ENCODE assay signal across 8 cellular contexts in the genomic region with DNA sequence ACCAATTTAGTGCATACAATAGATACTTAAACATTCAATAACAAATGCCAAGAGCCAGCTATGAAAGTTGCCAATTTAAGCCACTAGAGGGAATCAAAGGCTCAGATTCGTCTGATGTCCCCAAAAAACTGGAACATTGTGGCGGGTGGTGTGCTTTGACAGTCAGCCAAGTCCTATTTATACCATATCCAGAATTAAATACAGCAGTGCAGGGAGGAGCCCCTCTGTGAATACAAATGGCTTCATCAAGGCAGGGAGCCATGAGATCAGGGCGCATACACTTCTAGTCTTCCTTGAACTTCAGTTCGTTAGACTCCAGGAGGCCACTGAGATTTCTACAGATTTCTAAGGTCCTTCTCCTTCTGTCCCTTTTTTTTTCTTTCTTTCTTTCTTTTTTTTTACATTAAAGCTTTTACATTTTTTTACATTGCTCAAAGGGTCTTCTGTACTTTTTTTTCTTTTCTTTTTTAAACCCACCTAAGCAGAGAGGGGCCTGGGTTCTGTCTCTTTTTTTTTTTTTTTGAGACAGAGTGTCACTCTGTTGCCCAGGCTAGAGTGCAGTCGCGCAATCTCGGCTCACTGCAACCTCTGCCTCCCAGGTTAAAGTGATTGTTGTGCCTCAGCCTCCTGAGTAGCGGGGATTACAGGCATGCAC. TPM values are rescaled to one million over a fixed set of nuclear protein-coding genes. Genes with fewer than 3 reads are reported as not detected.
DNase-seq lines count a peak whose midpoint lies in the region; ATAC-seq and TF ChIP-seq lines count a peak whose summit lies in the region.

No MANE protein-coding gene starts in this region.

- no peak overlapping the region for H3K4me3 ChIP-seq in BLaER1 treated with 17β-estradiol and CSF1 and Interleukin-3, amounts not matched to agents 10 nM and 100 nM
- no peak overlapping the region for H3K4me3 ChIP-seq in esophagus muscularis mucosa

- 0 out of 22 replicates have a peak overlapping the region, but pooled peaks of 2 of the 11 experiments have one; percentile 9 to 18 for H3K9ac ChIP-seq in BLaER1 treated with 17β-estradiol and CSF1 and Interleukin-3, amounts not matched to agents 10 nM and 100 nM

- H4K20me1 ChIP-seq in BLaER1 treated with 17β-estradiol and CSF1 and Interleukin-3, amounts not matched to agents 10 nM and 100 nM, result no peaks in the 10 kb centered on the region

- no peaks in the 10 kb centered on the region for H3K27me3 ChIP-seq in BLaER1 treated with 17β-estradiol and CSF1 and Interleukin-3, amounts not matched to agents 10 nM and 100 nM
- no peaks in the 10 kb centered on the region for H3K27me3 ChIP-seq in esophagus muscularis mucosa

- no peaks in the 10 kb centered on the region for H3K36me3 ChIP-seq in BLaER1 treated with 17β-estradiol and CSF1 and Interleukin-3, amounts not matched to agents 10 nM and 100 nM
- H3K36me3 ChIP-seq in esophagus muscularis mucosa, result no peaks in the 10 kb centered on the region

- intact Hi-C loops in esophagus muscularis mucosa (cut with DNase I), result no loop called here

- H3K4me2 ChIP-seq in BLaER1 treated with 17β-estradiol and CSF1 and Interleukin-3, amounts not matched to agents 10 nM and 100 nM, result peak overlapping the region; percentile 4 to 61 (median 41); a peak in 19 of 22 replicates

- WGBS in esophagus muscularis mucosa, result 50% methylated on average over 8 of the region's 8 CpGs

- TF ChIP-seq EP300 in esophagus muscularis mucosa (IDR thresholded peaks at IDR 0.05), result no peak

- no peak overlapping the region for H3K27ac ChIP-seq in BLaER1 treated with 17β-estradiol and CSF1 and Interleukin-3, amounts not matched to agents 10 nM and 100 nM
- peak overlapping the region; percentile 53 to 77 (median 73) for H3K27ac ChIP-seq in esophagus muscularis mucosa (replicated peaks in 1 of 4)

- TF ChIP-seq POLR2A in esophagus muscularis mucosa (IDR thresholded peaks at IDR 0.05; ENCODE audit: low read depth), result no peak

- H3K9me3 ChIP-seq in BLaER1 treated with 17β-estradiol and CSF1 and Interleukin-3, amounts not matched to agents 10 nM and 100 nM (replicated peaks in 1 of 11), result no peaks in the 10 kb centered on the region
- H3K9me3 ChIP-seq in esophagus muscularis mucosa, result no peaks in the 10 kb centered on the region

- TF ChIP-seq CTCF in esophagus muscularis mucosa (IDR thresholded peaks at IDR 0.05), result peak; percentile 77 to 79 (median 79)

- DNase-seq in NCI-H2227 treated with DMSO at 0.1 percent for 48 hours (lab: John Stamatoyannopoulos, UW), result peak; percentile 78
- peak; percentile 12 to 13 for DNase-seq in activated CD4-positive, alpha-beta T cell treated with anti-CD3 and anti-CD28 coated beads, Interleukin-2, amount 50 U/mL, for 4 hours
- DNase-seq in esophagus muscularis mucosa (ENCODE audit: extremely low spot score), result peak; percentile 93
- DNase-seq in myocyte (ENCODE audit: low read depth), result peak; percentile 88
- DNase-seq in GOT3 (lab: John Stamatoyannopoulos, UW), result no peak

- peaks cover 7 to 56% (median 44%) of the 10 kb centered on the region in 10 experiments; a peak in 19 of 20 replicates for H3K4me1 ChIP-seq in BLaER1 treated with 17β-estradiol and CSF1 and Interleukin-3, amounts not matched to agents 10 nM and 100 nM
- H3K4me1 ChIP-seq in esophagus muscularis mucosa, result peaks cover 28 to 89% (median 87%) of the 10 kb centered on the region in 4 donors

- ATAC-seq in GM21529 (IDR thresholded peaks at IDR 0.05; ENCODE audit: unreplicated experiment) (peak; percentile 58), HG02763 (IDR thresholded peaks at IDR 0.05; ENCODE audit: unreplicated experiment) (no peak)

RNA-seq across cellular contexts. Expression of a gene that starts 41.5 kb away (rescaled TPM):
- 1,000 to 10,000 TPM in 3 of 4 donors, 100 to 1,000 TPM in 1; 982 to 1,379 (median 1,192) TPM for total RNA-seq in esophagus muscularis mucosa
- total RNA-seq in myocyte, result 1,935 and 2,142 TPM in 2 replicates
- 1,481 TPM for polyA plus RNA-seq in myocyte (2012)

Comparison
In these comparisons a context has a peak if more than half of its experiments do, and no peak if none do; other contexts are left out.
1. H3K27ac ChIP-seq: peak in esophagus muscularis mucosa (4 of 4); none in BLaER1 treated with 17β-estradiol and CSF1 and Interleukin-3, amounts not matched to agents 10 nM and 100 nM (0 of 11).